Comparison of ENCODE assay signal across 7 cellular contexts in the genomic region with DNA sequence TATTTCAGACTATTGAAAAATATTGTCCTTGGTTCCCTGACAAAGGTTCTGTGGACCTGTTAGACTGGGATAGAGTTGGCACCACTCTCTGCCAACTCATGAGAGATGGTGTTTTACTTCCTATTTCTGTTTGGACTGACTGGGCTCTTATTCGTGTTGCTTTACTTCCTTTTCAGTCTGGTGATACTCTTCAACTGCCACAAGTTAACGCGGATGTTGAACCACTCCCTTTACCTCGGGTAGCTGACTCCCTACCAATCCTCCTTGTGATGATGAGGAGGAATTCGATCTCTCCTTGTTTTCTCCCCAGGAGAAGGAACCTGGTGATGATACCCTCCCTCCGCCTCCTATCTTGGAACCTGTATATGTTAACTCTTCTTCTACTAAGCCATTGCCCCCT.
DNase-seq lines count a peak whose midpoint lies in the region; ATAC-seq, FAIRE-seq and TF ChIP-seq lines count a peak whose summit lies in the region.
"Not testable (repeated sequence)": the region's sequence is repeated elsewhere in the genome, so short reads cannot be mapped to it uniquely, and the experiment has no call there.

No MANE protein-coding gene starts in this region.

- peak overlapping the region; percentile 73 for H3K27ac Mint-ChIP-seq in Calu3 (ENCODE audit: unreplicated experiment)

- H3K27me3 Mint-ChIP-seq in Calu3 (ENCODE audit: unreplicated experiment): not testable (repeated sequence)

- WGBS in pancreas, 2 donors: 31 to 46% methylated on average over 6 of the region's 6 CpGs
- 27 to 57% (median 46%) methylated on average over 6 of the region's 6 CpGs for WGBS in stomach, 5 donors

- not testable (repeated sequence) for TF ChIP-seq CTCF in Calu3 (IDR thresholded peaks at IDR 0.05; ENCODE audit: unreplicated experiment); VCaP (conservative IDR thresholded peaks at IDR 0.05); pancreas (IDR thresholded peaks at IDR 0.05); stomach (IDR thresholded peaks at IDR 0.05)

- not testable (repeated sequence) for H3K9me3 ChIP-seq in duodenal mucosa (ENCODE audit: control insufficient read depth in 1 of 2, low read length in 2 of 2); pancreas; stomach

- H3K27me3 ChIP-seq in duodenal mucosa (ENCODE audit: control insufficient read depth in 1 of 2, insufficient read depth in 2 of 2, low read length in 2 of 2); pancreas; stomach: not testable (repeated sequence)

- CTCF ChIA-PET in Calu3 (lab: Charles Lee): interaction anchor here (1.1 kb wide), 1 partner anchor 14 kb away, joined by 3 read pairs; no protein-coding TSS in a partner anchor

- not testable (repeated sequence) for H3K4me1 ChIP-seq in duodenal mucosa (ENCODE audit: control insufficient read depth in 1 of 2, insufficient read depth in 2 of 2, low read length in 2 of 2); pancreas; stomach

- H3K4me3 Mint-ChIP-seq in Calu3 (ENCODE audit: low read depth, unreplicated experiment): peak overlapping the region; percentile 64

- H3K4me1 Mint-ChIP-seq in Calu3 (ENCODE audit: low read depth, unreplicated experiment): peaks cover 42% of the 10 kb centered on the region

- peak; percentile 20 for DNase-seq in Calu3
- peak in 1 of 2 donors; percentile 6 for DNase-seq in left colon
- peak; percentile 20 for DNase-seq in mucosa of gallbladder (ENCODE audit: low spot score)
- DNase-seq in pancreas: peak in 1 of 6 donors; percentile 9
- DNase-seq in stomach: peak; percentile 55

- not testable (repeated sequence) for TF ChIP-seq POLR2A in stomach (IDR thresholded peaks at IDR 0.05)

- not testable (repeated sequence) for BruUV-seq in Calu3 (replicated peaks; lab: Mats Ljungman, UMichigan)

- not testable (repeated sequence) for H3K36me3 ChIP-seq in duodenal mucosa (ENCODE audit: control insufficient read depth in 1 of 2, insufficient read depth in 2 of 2, low read length in 2 of 2); pancreas; stomach

- H3K4me3 ChIP-seq in duodenal mucosa (ENCODE audit: low read depth in 1 of 2, low read length in 2 of 2) (peak overlapping the region; percentile 29 to 30), pancreas (peak overlapping the region in 2 of 4 donors; percentile 11 to 32), stomach (peak overlapping the region; percentile 7 to 30 (median 24))

- not testable (repeated sequence) for H3K9me3 Mint-ChIP-seq in Calu3 (ENCODE audit: low read depth, unreplicated experiment)

- not testable (repeated sequence) for H3K9ac ChIP-seq in duodenal mucosa (ENCODE audit: low read depth in 1 of 2, low read length in 2 of 2)

- not testable (repeated sequence) for FAIRE-seq in pancreas (lab: Jason Lieb, UNC)

- intact Hi-C loops in Calu3 (cut with micrococcal nuclease; ENCODE audit: unreplicated experiment); left colon (cut with DNase I, micrococcal nuclease); pancreas (cut with DNase I); stomach (cut with DNase I; ENCODE audit: low total_unique reads): not testable (repeated sequence)

- H3K36me3 Mint-ChIP-seq in Calu3 (ENCODE audit: insufficient read depth, unreplicated experiment): not testable (repeated sequence)

- ATAC-seq in left colon (peak; percentile 95), pancreas (peak; percentile 60 to 92 (median 82))

- TF ChIP-seq EP300 in stomach (IDR thresholded peaks at IDR 0.05): not testable (repeated sequence)

- peak overlapping the region; percentile 51 for H3K27ac ChIP-seq in VCaP
- H3K27ac ChIP-seq in duodenal mucosa (ENCODE audit: low read depth, low read length): not testable (repeated sequence)
- peak overlapping the region; percentile 31 to 79 (median 67) for H3K27ac ChIP-seq in pancreas
- peak overlapping the region; percentile 83 to 97 (median 87) for H3K27ac ChIP-seq in stomach
